2 cellular contexts compared by ENCODE assay signal in genomic region chr12:56385873-56386272, GRCh38.
TF ChIP-seq lines count a peak whose summit lies in the region.

No MANE protein-coding gene starts in this region.

TF ChIP-seq in HCT116, 20 proteins besides CTCF, POLR2A, EP300 and RAD21:
- TF ChIP-seq ELF1 (IDR thresholded peaks at IDR 0.05; ENCODE audit: borderline replicate concordance, low read depth) (no peak), FOSL1 (IDR thresholded peaks at IDR 0.05; ENCODE audit: low read depth) (no peak), CEBPB (IDR thresholded peaks at IDR 0.05; ENCODE audit: low read depth) (no peak), MAX (IDR thresholded peaks at IDR 0.05) (no peak), ZNF274 (IDR thresholded peaks at IDR 0.05; ENCODE audit: low read depth, low read length) (no peak), EGR1 (IDR thresholded peaks at IDR 0.05; ENCODE audit: low read depth) (no peak), CBX3 (IDR thresholded peaks at IDR 0.05; ENCODE audit: low read depth) (no peak), ZFX (IDR thresholded peaks at IDR 0.05) (no peak), YY1 (IDR thresholded peaks at IDR 0.05; ENCODE audit: extremely low read depth, insufficient replicate concordance, low read depth, low read length) (no peak), POLR2AphosphoS5 (IDR thresholded peaks at IDR 0.05; ENCODE audit: low read depth, low read length) (no peak), SRF (IDR thresholded peaks at IDR 0.05; ENCODE audit: low read depth) (no peak), EZH2phosphoT487 (IDR thresholded peaks at IDR 0.05; ENCODE audit: borderline replicate concordance) (no peak)
- TF ChIP-seq, protein P1, sequence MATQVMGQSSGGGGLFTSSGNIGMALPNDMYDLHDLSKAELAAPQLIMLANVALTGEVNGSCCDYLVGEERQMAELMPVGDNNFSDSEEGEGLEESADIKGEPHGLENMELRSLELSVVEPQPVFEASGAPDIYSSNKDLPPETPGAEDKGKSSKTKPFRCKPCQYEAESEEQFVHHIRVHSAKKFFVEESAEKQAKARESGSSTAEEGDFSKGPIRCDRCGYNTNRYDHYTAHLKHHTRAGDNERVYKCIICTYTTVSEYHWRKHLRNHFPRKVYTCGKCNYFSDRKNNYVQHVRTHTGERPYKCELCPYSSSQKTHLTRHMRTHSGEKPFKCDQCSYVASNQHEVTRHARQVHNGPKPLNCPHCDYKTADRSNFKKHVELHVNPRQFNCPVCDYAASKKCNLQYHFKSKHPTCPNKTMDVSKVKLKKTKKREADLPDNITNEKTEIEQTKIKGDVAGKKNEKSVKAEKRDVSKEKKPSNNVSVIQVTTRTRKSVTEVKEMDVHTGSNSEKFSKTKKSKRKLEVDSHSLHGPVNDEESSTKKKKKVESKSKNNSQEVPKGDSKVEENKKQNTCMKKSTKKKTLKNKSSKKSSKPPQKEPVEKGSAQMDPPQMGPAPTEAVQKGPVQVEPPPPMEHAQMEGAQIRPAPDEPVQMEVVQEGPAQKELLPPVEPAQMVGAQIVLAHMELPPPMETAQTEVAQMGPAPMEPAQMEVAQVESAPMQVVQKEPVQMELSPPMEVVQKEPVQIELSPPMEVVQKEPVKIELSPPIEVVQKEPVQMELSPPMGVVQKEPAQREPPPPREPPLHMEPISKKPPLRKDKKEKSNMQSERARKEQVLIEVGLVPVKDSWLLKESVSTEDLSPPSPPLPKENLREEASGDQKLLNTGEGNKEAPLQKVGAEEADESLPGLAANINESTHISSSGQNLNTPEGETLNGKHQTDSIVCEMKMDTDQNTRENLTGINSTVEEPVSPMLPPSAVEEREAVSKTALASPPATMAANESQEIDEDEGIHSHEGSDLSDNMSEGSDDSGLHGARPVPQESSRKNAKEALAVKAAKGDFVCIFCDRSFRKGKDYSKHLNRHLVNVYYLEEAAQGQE (IDR thresholded peaks at IDR 0.05; ENCODE audit: low read depth): no peak

TF ChIP-seq in HepG2, 621 proteins besides CTCF, POLR2A, EP300 and RAD21:
- TF ChIP-seq THAP7 (CRISPR knock-in tag; IDR thresholded peaks at IDR 0.05) (no peak), ZNF589 (CRISPR knock-in tag; conservative IDR thresholded peaks at IDR 0.05) (no peak), ZSCAN9 (CRISPR knock-in tag; IDR thresholded peaks at IDR 0.05; ENCODE audit: borderline replicate concordance) (no peak), PAF1 (CRISPR knock-in tag; IDR thresholded peaks at IDR 0.05) (no peak), ZBTB1 (CRISPR knock-in tag; IDR thresholded peaks at IDR 0.05; ENCODE audit: borderline replicate concordance) (no peak), ZNF180 (CRISPR knock-in tag; IDR thresholded peaks at IDR 0.05; ENCODE audit: borderline replicate concordance, low read depth) (no peak), ATF7-NPFF (CRISPR knock-in tag; IDR thresholded peaks at IDR 0.05; ENCODE audit: low read depth) (no peak), ZNF652 (CRISPR knock-in tag; IDR thresholded peaks at IDR 0.05; ENCODE audit: borderline replicate concordance, low read depth) (no peak), TARDBP (CRISPR knock-in tag; IDR thresholded peaks at IDR 0.05) (no peak), LRRFIP1 (CRISPR knock-in tag; conservative IDR thresholded peaks at IDR 0.05) (no peak), HINFP (CRISPR knock-in tag; IDR thresholded peaks at IDR 0.05; ENCODE audit: low read depth) (no peak), PLSCR1 (CRISPR knock-in tag; IDR thresholded peaks at IDR 0.05; ENCODE audit: borderline replicate concordance) (no peak), RFXAP (CRISPR knock-in tag; IDR thresholded peaks at IDR 0.05; ENCODE audit: borderline replicate concordance) (no peak), ASH2L (IDR thresholded peaks at IDR 0.05; ENCODE audit: insufficient read length, low read depth, low read length) (no peak), MAFF (IDR thresholded peaks at IDR 0.05; ENCODE audit: low read depth, low read length) (no peak), NFIB (CRISPR knock-in tag; IDR thresholded peaks at IDR 0.05; ENCODE audit: borderline replicate concordance) (no peak), ZNF761 (CRISPR knock-in tag; conservative IDR thresholded peaks at IDR 0.05) (no peak)
- TF ChIP-seq, protein P2, sequence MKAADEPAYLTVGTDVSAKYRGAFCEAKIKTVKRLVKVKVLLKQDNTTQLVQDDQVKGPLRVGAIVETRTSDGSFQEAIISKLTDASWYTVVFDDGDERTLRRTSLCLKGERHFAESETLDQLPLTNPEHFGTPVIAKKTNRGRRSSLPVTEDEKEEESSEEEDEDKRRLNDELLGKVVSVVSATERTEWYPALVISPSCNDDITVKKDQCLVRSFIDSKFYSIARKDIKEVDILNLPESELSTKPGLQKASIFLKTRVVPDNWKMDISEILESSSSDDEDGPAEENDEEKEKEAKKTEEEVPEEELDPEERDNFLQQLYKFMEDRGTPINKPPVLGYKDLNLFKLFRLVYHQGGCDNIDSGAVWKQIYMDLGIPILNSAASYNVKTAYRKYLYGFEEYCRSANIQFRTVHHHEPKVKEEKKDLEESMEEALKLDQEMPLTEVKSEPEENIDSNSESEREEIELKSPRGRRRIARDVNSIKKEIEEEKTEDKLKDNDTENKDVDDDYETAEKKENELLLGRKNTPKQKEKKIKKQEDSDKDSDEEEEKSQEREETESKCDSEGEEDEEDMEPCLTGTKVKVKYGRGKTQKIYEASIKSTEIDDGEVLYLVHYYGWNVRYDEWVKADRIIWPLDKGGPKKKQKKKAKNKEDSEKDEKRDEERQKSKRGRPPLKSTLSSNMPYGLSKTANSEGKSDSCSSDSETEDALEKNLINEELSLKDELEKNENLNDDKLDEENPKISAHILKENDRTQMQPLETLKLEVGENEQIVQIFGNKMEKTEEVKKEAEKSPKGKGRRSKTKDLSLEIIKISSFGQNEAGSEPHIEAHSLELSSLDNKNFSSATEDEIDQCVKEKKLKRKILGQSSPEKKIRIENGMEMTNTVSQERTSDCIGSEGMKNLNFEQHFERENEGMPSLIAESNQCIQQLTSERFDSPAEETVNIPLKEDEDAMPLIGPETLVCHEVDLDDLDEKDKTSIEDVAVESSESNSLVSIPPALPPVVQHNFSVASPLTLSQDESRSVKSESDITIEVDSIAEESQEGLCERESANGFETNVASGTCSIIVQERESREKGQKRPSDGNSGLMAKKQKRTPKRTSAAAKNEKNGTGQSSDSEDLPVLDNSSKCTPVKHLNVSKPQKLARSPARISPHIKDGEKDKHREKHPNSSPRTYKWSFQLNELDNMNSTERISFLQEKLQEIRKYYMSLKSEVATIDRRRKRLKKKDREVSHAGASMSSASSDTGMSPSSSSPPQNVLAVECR (CRISPR knock-in tag; IDR thresholded peaks at IDR 0.05; ENCODE audit: borderline replicate concordance): no peak
- TF ChIP-seq, protein P3, sequence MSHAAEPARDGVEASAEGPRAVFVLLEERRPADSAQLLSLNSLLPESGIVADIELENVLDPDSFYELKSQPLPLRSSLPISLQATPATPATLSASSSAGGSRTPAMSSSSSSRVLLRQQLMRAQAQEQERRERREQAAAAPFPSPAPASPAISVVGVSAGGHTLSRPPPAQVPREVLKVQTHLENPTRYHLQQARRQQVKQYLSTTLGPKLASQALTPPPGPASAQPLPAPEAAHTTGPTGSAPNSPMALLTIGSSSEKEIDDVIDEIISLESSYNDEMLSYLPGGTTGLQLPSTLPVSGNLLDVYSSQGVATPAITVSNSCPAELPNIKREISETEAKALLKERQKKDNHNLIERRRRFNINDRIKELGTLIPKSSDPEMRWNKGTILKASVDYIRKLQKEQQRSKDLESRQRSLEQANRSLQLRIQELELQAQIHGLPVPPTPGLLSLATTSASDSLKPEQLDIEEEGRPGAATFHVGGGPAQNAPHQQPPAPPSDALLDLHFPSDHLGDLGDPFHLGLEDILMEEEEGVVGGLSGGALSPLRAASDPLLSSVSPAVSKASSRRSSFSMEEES (CRISPR knock-in tag; IDR thresholded peaks at IDR 0.05): no peak
